In the genomic region with DNA sequence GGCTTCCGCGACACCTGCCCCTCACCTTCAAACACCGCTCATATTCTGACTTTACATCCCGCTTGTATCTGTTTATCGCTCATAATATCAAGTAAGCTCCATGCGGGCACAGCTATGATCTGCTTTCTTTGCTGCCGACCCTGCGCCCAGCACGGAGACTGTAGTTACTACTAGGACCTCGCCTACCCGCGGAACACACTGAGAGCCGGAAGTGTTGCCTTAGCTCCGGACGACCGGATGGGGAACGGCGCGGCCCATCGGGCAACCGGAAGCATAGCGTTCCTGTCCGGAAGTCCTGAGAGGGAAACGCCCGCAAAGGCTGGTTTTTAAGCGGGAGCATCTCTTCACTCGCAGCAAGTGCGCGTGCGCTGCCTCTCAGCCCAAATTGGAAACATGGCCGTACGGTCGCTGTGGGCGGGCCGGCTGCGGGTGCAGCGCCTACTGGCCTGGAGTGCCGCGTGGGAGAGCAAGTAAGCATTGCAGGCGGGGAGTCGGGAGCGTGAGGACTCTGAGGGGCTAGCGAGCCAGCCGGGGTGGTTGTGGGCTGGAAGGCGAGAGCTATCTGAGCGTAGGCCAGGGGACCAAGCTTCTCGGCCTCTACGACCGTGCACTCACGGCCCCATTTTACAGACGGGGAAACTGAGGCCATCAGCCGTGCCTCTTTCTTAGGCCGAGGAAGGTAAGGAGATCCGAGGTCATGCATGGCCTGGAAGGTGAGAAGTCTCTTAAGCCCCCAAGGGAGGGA, we compare ENCODE assay signal across 1 cellular context.
TF ChIP-seq lines count a peak whose summit lies in the region.

Gene GRPEL2 (plus strand): TSS at position 353 of the 745 bp plus-strand sequence. CDS start 41 bp downstream, at position 394.

TF ChIP-seq in HepG2, 621 proteins besides CTCF, POLR2A, EP300 and RAD21 (continued from another document and continues in another):
- TF ChIP-seq KIAA2018 (CRISPR knock-in tag; IDR thresholded peaks at IDR 0.05; ENCODE audit: borderline replicate concordance), result no peak
- peak; percentile 76; the same call in 1 of the 2 replicates for TF ChIP-seq MEF2D (CRISPR knock-in tag; IDR thresholded peaks at IDR 0.05)
- TF ChIP-seq ZNF136 (CRISPR knock-in tag; IDR thresholded peaks at IDR 0.05; ENCODE audit: low read depth), result peak; percentile 84; the same call in 1 of the 2 replicates
- TF ChIP-seq AHR (CRISPR knock-in tag; IDR thresholded peaks at IDR 0.05), result peak; percentile 89
- TF ChIP-seq KDM2A (CRISPR knock-in tag; IDR thresholded peaks at IDR 0.05; ENCODE audit: borderline replicate concordance, low read depth), result peak; percentile 91
- TF ChIP-seq, protein P1, sequence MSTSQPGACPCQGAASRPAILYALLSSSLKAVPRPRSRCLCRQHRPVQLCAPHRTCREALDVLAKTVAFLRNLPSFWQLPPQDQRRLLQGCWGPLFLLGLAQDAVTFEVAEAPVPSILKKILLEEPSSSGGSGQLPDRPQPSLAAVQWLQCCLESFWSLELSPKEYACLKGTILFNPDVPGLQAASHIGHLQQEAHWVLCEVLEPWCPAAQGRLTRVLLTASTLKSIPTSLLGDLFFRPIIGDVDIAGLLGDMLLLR (CRISPR knock-in tag; IDR thresholded peaks at IDR 0.05), result no peak
- TF ChIP-seq ZNF430 (CRISPR knock-in tag; IDR thresholded peaks at IDR 0.05), result peak; percentile 72; the same call in 1 of the 2 replicates
- TF ChIP-seq ZNF598 (CRISPR knock-in tag; IDR thresholded peaks at IDR 0.05; ENCODE audit: borderline replicate concordance), result peak; percentile 69
- TF ChIP-seq ZNF446 (CRISPR knock-in tag; IDR thresholded peaks at IDR 0.05), result peak; percentile 88; the same call in 1 of the 2 replicates
- peak; percentile 19 for TF ChIP-seq CBX1 (IDR thresholded peaks at IDR 0.05; ENCODE audit: low read depth)
- peak; percentile 74; the same call in 1 of the 2 replicates for TF ChIP-seq SALL1 (CRISPR knock-in tag; IDR thresholded peaks at IDR 0.05)
- peak; percentile 90 for TF ChIP-seq E2F1 (CRISPR knock-in tag; IDR thresholded peaks at IDR 0.05)
- TF ChIP-seq, protein P2, sequence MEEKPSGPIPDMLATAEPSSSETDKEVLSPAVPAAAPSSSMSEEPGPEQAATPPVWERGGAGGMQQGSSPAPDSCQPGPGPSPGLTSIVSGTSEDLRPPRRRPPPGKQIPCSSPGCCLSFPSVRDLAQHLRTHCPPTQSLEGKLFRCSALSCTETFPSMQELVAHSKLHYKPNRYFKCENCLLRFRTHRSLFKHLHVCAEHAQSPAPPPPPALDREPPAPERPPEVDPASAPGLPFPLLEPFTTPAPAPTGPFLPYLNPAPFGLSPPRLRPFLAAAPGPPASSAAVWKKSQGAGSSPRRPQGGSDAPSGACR (CRISPR knock-in tag; IDR thresholded peaks at IDR 0.05), result peak; percentile 35; the same call in 1 of the 2 replicates
- no peak for TF ChIP-seq PRPF4 (IDR thresholded peaks at IDR 0.05; ENCODE audit: low read depth, low read length, poor library complexity, severe bottlenecking)
- peak; percentile 86 for TF ChIP-seq DMAP1 (CRISPR knock-in tag; IDR thresholded peaks at IDR 0.05)
- no peak for TF ChIP-seq PBX3 (CRISPR knock-in tag; IDR thresholded peaks at IDR 0.05; ENCODE audit: borderline replicate concordance)
- TF ChIP-seq ZNF10 (CRISPR knock-in tag; IDR thresholded peaks at IDR 0.05; ENCODE audit: borderline replicate concordance, low read depth), result no peak
- TF ChIP-seq ZNF33B (CRISPR knock-in tag; IDR thresholded peaks at IDR 0.05), result peak; percentile 73; the same call in 1 of the 2 replicates
- TF ChIP-seq, protein P3, sequence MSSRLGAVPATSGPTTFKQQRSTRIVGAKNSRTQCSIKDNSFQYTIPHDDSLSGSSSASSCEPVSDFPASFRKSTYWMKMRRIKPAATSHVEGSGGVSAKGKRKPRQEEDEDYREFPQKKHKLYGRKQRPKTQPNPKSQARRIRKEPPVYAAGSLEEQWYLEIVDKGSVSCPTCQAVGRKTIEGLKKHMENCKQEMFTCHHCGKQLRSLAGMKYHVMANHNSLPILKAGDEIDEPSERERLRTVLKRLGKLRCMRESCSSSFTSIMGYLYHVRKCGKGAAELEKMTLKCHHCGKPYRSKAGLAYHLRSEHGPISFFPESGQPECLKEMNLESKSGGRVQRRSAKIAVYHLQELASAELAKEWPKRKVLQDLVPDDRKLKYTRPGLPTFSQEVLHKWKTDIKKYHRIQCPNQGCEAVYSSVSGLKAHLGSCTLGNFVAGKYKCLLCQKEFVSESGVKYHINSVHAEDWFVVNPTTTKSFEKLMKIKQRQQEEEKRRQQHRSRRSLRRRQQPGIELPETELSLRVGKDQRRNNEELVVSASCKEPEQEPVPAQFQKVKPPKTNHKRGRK (CRISPR knock-in tag; IDR thresholded peaks at IDR 0.05), result 0 out of 2 replicates have a peak, but pooled peaks have one; percentile 49
- TF ChIP-seq, protein P4, sequence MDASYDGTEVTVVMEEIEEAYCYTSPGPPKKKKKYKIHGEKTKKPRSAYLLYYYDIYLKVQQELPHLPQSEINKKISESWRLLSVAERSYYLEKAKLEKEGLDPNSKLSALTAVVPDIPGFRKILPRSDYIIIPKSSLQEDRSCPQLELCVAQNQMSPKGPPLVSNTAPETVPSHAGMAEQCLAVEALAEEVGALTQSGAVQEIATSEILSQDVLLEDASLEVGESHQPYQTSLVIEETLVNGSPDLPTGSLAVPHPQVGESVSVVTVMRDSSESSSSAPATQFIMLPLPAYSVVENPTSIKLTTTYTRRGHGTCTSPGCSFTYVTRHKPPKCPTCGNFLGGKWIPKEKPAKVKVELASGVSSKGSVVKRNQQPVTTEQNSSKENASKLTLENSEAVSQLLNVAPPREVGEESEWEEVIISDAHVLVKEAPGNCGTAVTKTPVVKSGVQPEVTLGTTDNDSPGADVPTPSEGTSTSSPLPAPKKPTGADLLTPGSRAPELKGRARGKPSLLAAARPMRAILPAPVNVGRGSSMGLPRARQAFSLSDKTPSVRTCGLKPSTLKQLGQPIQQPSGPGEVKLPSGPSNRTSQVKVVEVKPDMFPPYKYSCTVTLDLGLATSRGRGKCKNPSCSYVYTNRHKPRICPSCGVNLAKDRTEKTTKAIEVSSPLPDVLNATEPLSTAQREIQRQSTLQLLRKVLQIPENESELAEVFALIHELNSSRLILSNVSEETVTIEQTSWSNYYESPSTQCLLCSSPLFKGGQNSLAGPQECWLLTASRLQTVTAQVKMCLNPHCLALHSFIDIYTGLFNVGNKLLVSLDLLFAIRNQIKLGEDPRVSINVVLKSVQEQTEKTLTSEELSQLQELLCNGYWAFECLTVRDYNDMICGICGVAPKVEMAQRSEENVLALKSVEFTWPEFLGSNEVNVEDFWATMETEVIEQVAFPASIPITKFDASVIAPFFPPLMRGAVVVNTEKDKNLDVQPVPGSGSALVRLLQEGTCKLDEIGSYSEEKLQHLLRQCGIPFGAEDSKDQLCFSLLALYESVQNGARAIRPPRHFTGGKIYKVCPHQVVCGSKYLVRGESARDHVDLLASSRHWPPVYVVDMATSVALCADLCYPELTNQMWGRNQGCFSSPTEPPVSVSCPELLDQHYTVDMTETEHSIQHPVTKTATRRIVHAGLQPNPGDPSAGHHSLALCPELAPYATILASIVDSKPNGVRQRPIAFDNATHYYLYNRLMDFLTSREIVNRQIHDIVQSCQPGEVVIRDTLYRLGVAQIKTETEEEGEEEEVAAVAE (CRISPR knock-in tag; IDR thresholded peaks at IDR 0.05; ENCODE audit: borderline replicate concordance), result peak; percentile 76; the same call in 1 of the 2 replicates
- 0 out of 2 replicates have a peak, but pooled peaks have one; percentile 71 for TF ChIP-seq ZNF607 (CRISPR knock-in tag; IDR thresholded peaks at IDR 0.05; ENCODE audit: borderline replicate concordance)
- peak; percentile 96 for TF ChIP-seq ZBTB20 (CRISPR knock-in tag; IDR thresholded peaks at IDR 0.05; ENCODE audit: borderline replicate concordance, low read depth)
- TF ChIP-seq SYNCRIP (IDR thresholded peaks at IDR 0.05; ENCODE audit: insufficient read depth, low read depth, low read length), result no peak
- no peak for TF ChIP-seq FOSL1 (CRISPR knock-in tag; IDR thresholded peaks at IDR 0.05; ENCODE audit: borderline replicate concordance)
- peak; percentile 66; the same call in 1 of the 2 replicates for TF ChIP-seq LCORL (IDR thresholded peaks at IDR 0.05)
- no peak for TF ChIP-seq LCORL (CRISPR knock-in tag; IDR thresholded peaks at IDR 0.05)
- no peak; the same call in 1 of the 2 replicates for TF ChIP-seq HDAC2 (CRISPR knock-in tag; IDR thresholded peaks at IDR 0.05)
- peak; percentile 94 for TF ChIP-seq UBTF (CRISPR knock-in tag; IDR thresholded peaks at IDR 0.05)
- TF ChIP-seq THYN1 (CRISPR knock-in tag; IDR thresholded peaks at IDR 0.05; ENCODE audit: borderline replicate concordance, low read depth), result no peak
- peak; percentile 55; the same call in 1 of the 2 replicates for TF ChIP-seq ZNF777 (CRISPR knock-in tag; IDR thresholded peaks at IDR 0.05)
- TF ChIP-seq SALL2 (CRISPR knock-in tag; IDR thresholded peaks at IDR 0.05), result peak; percentile 89
- TF ChIP-seq KDM1A (CRISPR knock-in tag; IDR thresholded peaks at IDR 0.05), result peak; percentile 93
- TF ChIP-seq ZSCAN22 (CRISPR knock-in tag; IDR thresholded peaks at IDR 0.05), result no peak
- no peak for TF ChIP-seq KLF15 (CRISPR knock-in tag; IDR thresholded peaks at IDR 0.05; ENCODE audit: borderline replicate concordance)
